Comparison of ENCODE assay signal across 14 cellular contexts in genomic region chr14:73776194-73776537, GRCh38.
DNase-seq lines count a peak whose midpoint lies in the region; TF ChIP-seq lines count a peak whose summit lies in the region.
"Had no signal": no experiment of that assay in that cellular context is flagged by ENCODE, and none has a peak within 500 bp of the region (broad histone marks: within the 10 kb centered on the region; RNA-seq: fewer than 3 reads in every experiment).

No MANE protein-coding gene starts in this region.

- H3K27ac ChIP-seq in CD8-positive, alpha-beta memory T cell (ENCODE audit: low read depth, low read length) = no peak overlapping the region
- peak overlapping the region; percentile 96 for H3K27ac ChIP-seq in OCI-LY7 (ENCODE audit: low read depth, low read length, poor library complexity, severe bottlenecking)
- H3K27ac ChIP-seq in stomach = peak overlapping the region in 4 of 5 donors; percentile 55 to 84 (median 69)

- DNase-seq in CD8-positive, alpha-beta memory T cell = no peak
- DNase-seq in OCI-LY7 (ENCODE audit: low spot score) (no peak), fibroblast of mammary gland (ENCODE audit: low read depth) (peak; percentile 78), stomach (no peak), NOMO-1 treated with dmso at 0.1 percent for 144 hours (lab: John Stamatoyannopoulos, UW; ENCODE audit: unreplicated experiment) (no peak), NCI-H2029 (lab: John Stamatoyannopoulos, UW) (no peak), NCI-H146 (lab: John Stamatoyannopoulos, UW) (no peak)
- DNase-seq: H7; midbrain; NCI-H1930; SIG-M5; stimulated activated CD4-positive, alpha-beta T cell treated with anti-CD3 and anti-CD28 coated beads, Interleukin-1b, Interleukin-23, amount 100 ng/mL, for 48 hours; stimulated activated CD8-positive, alpha-beta memory T cell treated with anti-CD3 and anti-CD28 coated beads, Interleukin-4, amount 100 ng/mL, for 48 hours had no signal

- H3K9me3 ChIP-seq in CD8-positive, alpha-beta memory T cell (ENCODE audit: low read length) = no peaks in the 10 kb centered on the region
- H3K9me3 ChIP-seq in OCI-LY7 (ENCODE audit: low read length) (no peaks in the 10 kb centered on the region), stomach (no peaks in the 10 kb centered on the region)

- intact Hi-C loops in OCI-LY7 (cut with micrococcal nuclease; ENCODE audit: unreplicated experiment) (no loop called here), stomach (cut with DNase I; ENCODE audit: low total_unique reads) (no loop called here)

- peak overlapping the region in 6 of 8 donors; percentile 70 to 92 (median 75) for H3K27ac Mint-ChIP-seq in CD8-positive, alpha-beta memory T cell
- H3K27ac Mint-ChIP-seq: progenitor cell of endocrine pancreas had no signal

- CTCF ChIA-PET in CD8-positive, alpha-beta memory T cell (lab: Charles Lee) = interaction anchor here (1.2 to 21.7 kb wide), 5 partner anchors 8 to 48 kb away, joined by 3 to 358 read pairs (median 31); a partner anchor contains a TSS
- CTCF ChIA-PET in OCI-LY7 (lab: Charles Lee; ENCODE audit: unreplicated experiment) = interaction anchor here (1.0 to 1.3 kb wide), 3 partner anchors 8 to 11 kb away, joined by 3 to 4 read pairs (median 3); no protein-coding TSS in a partner anchor

- peaks cover 0 to 25% (median 3%) of the 10 kb centered on the region in 3 donors for H3K36me3 Mint-ChIP-seq in CD8-positive, alpha-beta memory T cell

- 60 to 85% (median 79%) methylated on average over 3 of the region's 3 CpGs for WGBS in stomach, 5 donors

- H2AFZ ChIP-seq in OCI-LY7 (ENCODE audit: low read length) = no peak overlapping the region

- POLR2A ChIA-PET in CD8-positive, alpha-beta memory T cell (lab: Charles Lee) = interaction anchor here (0.8 to 6.8 kb wide), 4 partner anchors 10 to 27 kb away, joined by 4 to 96 read pairs (median 4); a partner anchor contains a TSS
- POLR2A ChIA-PET in OCI-LY7 (lab: Charles Lee) = interaction anchor here (0.7 to 6.7 kb wide), 4 partner anchors 9 to 22 kb away, joined by 3 to 97 read pairs (median 10); no protein-coding TSS in a partner anchor

- H3K36me3 ChIP-seq in CD8-positive, alpha-beta memory T cell (ENCODE audit: insufficient read depth, low read length) = no peaks in the 10 kb centered on the region
- peaks cover 16% of the 10 kb centered on the region; the same call in 1 of the 2 replicates for H3K36me3 ChIP-seq in OCI-LY7 (ENCODE audit: insufficient read depth, low read length)
- H3K36me3 ChIP-seq in stomach = no peaks in the 10 kb centered on the region

- no peak overlapping the region for H3K4me3 ChIP-seq in CD8-positive, alpha-beta memory T cell (ENCODE audit: low read length)
- peak overlapping the region; percentile 38 for H3K4me3 ChIP-seq in OCI-LY7 (ENCODE audit: low read depth, low read length, poor library complexity, severe bottlenecking)
- H3K4me3 ChIP-seq in fibroblast of mammary gland (ENCODE audit: control insufficient read depth, low read depth, low read length) = no peak overlapping the region
- H3K4me3 ChIP-seq in stomach = no peak overlapping the region

- H3K79me2 ChIP-seq in OCI-LY7 (ENCODE audit: insufficient read depth, low read depth, low read length) = peaks cover 88% of the 10 kb centered on the region

- no peak for TF ChIP-seq EP300 in stomach (IDR thresholded peaks at IDR 0.05)

- H3K9me3 Mint-ChIP-seq in CD8-positive, alpha-beta memory T cell = no peaks in the 10 kb centered on the region

- H3K4me1 Mint-ChIP-seq in CD8-positive, alpha-beta memory T cell = peaks cover 73 to 87% (median 82%) of the 10 kb centered on the region in 3 donors

- TF ChIP-seq POLR2A in stomach (IDR thresholded peaks at IDR 0.05) = no peak

- H3K9me2 ChIP-seq in OCI-LY7 (ENCODE audit: insufficient read depth, low read length) = no peaks in the 10 kb centered on the region

- H3K4me3 Mint-ChIP-seq in CD8-positive, alpha-beta memory T cell = peak overlapping the region in 3 of 7 donors; percentile 7 to 56 (median 19)

- H3K4me1 ChIP-seq in CD8-positive, alpha-beta memory T cell (ENCODE audit: insufficient read depth, low read length) = peaks cover 53% of the 10 kb centered on the region
- H3K4me1 ChIP-seq in OCI-LY7 (ENCODE audit: insufficient read depth, low read length, poor library complexity, severe bottlenecking) (peaks cover 88% of the 10 kb centered on the region), stomach (peaks cover 46 to 87% (median 73%) of the 10 kb centered on the region in 4 donors)

- peaks cover 7% of the 10 kb centered on the region; the same call in 1 of the 2 replicates for H4K20me1 ChIP-seq in OCI-LY7 (ENCODE audit: insufficient read depth, low read length)

- BruUV-seq in OCI-LY7 (replicated peaks; lab: Mats Ljungman, UMichigan) = no TSS peak

- H3K27me3 Mint-ChIP-seq in CD8-positive, alpha-beta memory T cell = no peaks in the 10 kb centered on the region
- H3K27me3 Mint-ChIP-seq: progenitor cell of endocrine pancreas had no signal

- TF ChIP-seq CTCF in OCI-LY7 (conservative IDR thresholded peaks at IDR 0.05; ENCODE audit: low read length) = no peak
- TF ChIP-seq CTCF in fibroblast of mammary gland (conservative IDR thresholded peaks at IDR 0.05; ENCODE audit: control insufficient read depth, insufficient read depth, low read depth, low read length) = no peak
- TF ChIP-seq CTCF in stomach (IDR thresholded peaks at IDR 0.05) = no peak

- peak overlapping the region; percentile 75 for H3K4me2 ChIP-seq in OCI-LY7 (ENCODE audit: low read length)

- H3K27me3 ChIP-seq in CD8-positive, alpha-beta memory T cell (ENCODE audit: insufficient read depth, low read length, poor library complexity, severe bottlenecking) = no peaks in the 10 kb centered on the region
- no peaks in the 10 kb centered on the region for H3K27me3 ChIP-seq in stomach
